7 cellular contexts compared by ENCODE assay signal in the genomic region with DNA sequence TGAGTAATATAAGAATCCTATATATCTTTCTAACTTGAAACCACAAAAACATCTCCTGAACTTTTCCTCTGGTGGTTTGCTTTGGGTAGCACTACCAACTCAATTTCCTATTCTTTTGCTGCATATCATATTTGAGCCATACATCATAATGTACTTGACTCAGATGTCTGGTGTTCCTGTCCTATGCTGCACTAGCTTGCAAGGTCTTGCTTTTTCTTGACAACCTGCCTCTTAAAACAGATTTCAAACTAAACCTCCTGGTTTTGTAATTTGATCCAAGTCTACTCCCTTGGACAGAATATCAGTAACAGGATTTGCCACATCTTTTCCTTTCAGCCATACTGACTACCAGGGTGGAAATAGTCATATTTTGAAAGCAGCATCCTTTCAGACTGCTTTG.
"Had no signal": no experiment of that assay in that cellular context is flagged by ENCODE, and none has a peak within 500 bp of the region (broad histone marks: within the 10 kb centered on the region; RNA-seq: fewer than 3 reads in every experiment).

No MANE protein-coding gene starts in this region.

- H3K4me1 ChIP-seq: HAP-1 had no signal

- H3K36me3 ChIP-seq: HAP-1 had no signal

- H3K9me3 ChIP-seq: HAP-1 had no signal

- H3K4me3 ChIP-seq: GM23248, HAP-1 had no signal

- H3K9ac ChIP-seq: GM23248 had no signal

- DNase-seq: GM23248, GOT3, H7, HFFc6 had no signal

- H3K27me3 Mint-ChIP-seq: IgD-negative memory B cell had no signal

- FAIRE-seq: HepG2 had no signal

- H3K27ac Mint-ChIP-seq: HFFc6, IgD-negative memory B cell had no signal

- H3K4me3 Mint-ChIP-seq: HFFc6, IgD-negative memory B cell had no signal
